Comparison of ENCODE assay signal across 1 cellular context in the genomic region with DNA sequence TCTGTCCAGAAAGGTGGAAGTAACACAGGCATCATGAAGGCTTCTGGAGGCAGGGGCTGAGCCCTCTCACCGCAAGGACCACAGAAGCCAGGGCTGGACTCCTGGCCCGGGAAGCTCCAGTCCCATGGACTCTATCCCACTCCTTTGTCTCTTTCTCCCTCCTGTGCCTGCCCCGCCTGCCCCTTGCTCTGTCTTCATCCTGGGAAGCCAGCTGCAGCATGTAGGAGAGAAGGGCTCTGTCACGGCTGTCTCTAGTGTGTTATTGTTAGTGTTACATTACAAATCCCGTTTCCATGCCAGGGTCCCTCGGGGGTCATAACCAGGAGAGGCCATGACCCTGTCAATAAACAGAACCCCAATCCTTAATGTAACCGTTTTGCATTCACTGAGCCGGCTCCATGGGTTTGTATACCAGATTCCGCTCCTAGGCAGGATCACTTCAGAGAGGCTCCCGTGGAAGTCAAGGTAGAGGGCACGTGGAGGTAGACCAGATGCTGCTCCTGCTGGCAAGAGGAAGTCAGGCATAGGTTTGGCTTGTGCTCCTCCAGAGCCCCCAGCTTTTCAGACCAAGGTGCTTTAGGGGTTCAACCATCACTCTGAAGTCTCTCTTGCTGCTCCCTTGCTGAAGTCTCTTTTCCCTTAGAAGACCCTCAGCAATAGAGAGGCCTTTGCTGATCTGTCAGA.
TF ChIP-seq lines count a peak whose summit lies in the region.

No MANE protein-coding gene starts in this region.

TF ChIP-seq in GM23338, 12 proteins besides CTCF, POLR2A, EP300 and RAD21 (continued from another document):
- no peak for TF ChIP-seq ZNF114 (CRISPR knock-in tag; IDR thresholded peaks at IDR 0.05)
- no peak for TF ChIP-seq REST (IDR thresholded peaks at IDR 0.05; ENCODE audit: unreplicated experiment)
- TF ChIP-seq POLR2AphosphoS5 (IDR thresholded peaks at IDR 0.05; ENCODE audit: low read depth): no peak
- no peak for TF ChIP-seq NANOG (IDR thresholded peaks at IDR 0.05; ENCODE audit: borderline replicate concordance)
- TF ChIP-seq EZH2 (IDR thresholded peaks at IDR 0.05; ENCODE audit: low read depth, unreplicated experiment): no peak
- no peak for TF ChIP-seq ZNF462 (CRISPR knock-in tag; IDR thresholded peaks at IDR 0.05)
- TF ChIP-seq CREB1 (CRISPR knock-in tag; IDR thresholded peaks at IDR 0.05; ENCODE audit: low read depth): no peak
- TF ChIP-seq ETS1 (IDR thresholded peaks at IDR 0.05): no peak
- no peak for TF ChIP-seq STAT1 (IDR thresholded peaks at IDR 0.05; ENCODE audit: unreplicated experiment)
